ENCODE assay signal across 8 cellular contexts in the genomic region with DNA sequence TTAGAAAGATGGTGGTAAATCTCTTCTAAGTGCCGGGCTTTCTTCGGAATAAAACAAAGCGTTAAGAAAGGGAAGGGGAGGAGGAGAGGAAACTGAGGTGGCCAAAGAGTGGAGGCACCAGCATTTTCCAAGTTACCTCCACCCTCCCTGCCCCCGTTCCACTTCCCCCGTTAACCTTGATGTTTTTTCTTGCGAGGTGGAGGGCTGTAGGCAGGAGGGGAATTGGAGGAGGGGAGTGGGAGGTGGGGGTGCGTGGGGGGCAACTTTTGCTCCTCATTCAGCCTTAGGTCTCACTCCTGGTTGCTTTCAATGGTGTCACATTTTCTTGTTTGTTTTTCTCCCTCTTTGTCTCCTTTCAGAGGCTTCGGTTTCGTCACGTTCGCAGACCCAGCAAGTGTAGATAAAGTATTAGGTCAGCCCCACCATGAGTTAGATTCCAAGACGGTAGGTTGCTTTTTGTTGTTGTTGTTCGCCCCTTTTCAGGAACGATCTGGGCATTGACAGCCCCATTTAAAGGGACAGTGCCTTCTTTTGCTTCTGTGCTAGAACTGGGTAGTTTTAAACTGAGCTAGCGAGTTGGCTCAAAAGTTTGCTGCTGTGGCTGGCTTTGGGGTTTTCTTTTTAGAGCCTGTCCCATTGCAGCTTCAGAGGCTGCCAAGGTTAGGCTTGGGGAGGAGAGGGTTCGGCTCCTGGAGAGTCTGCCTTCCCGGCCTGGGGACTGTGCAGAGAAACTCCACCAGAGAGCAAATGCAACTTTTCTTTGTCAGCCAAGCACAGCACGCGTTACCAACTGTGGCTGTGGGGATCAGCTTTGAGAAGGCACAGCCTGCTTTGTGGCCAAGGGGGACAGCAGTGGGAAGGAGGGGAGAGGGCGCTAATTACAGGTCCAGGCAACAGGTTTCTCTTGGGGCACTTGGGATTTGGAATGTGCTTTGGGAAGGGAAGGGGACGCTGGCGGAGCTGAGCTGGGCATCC. TPM values are rescaled to one million over a fixed set of nuclear protein-coding genes. Genes with fewer than 3 reads are reported as not detected.
DNase-seq lines count a peak whose midpoint lies in the region; ATAC-seq and TF ChIP-seq lines count a peak whose summit lies in the region.

No MANE protein-coding gene starts in this region.

- no peaks in the 10 kb centered on the region for H3K9me3 Mint-ChIP-seq in MCF 10A (ENCODE audit: unreplicated experiment)

- H3K9me2 ChIP-seq in Karpas-422 (replicated peaks; ENCODE audit: insufficient read depth, low read length) = no peaks in the 10 kb centered on the region

- H3K36me3 Mint-ChIP-seq in MCF 10A (ENCODE audit: insufficient read depth, unreplicated experiment) = peaks cover 41% of the 10 kb centered on the region

- no peak overlapping the region for H2AFZ ChIP-seq in Karpas-422 (ENCODE audit: low read length)

- H3K27ac ChIP-seq in Karpas-422 (ENCODE audit: low read length) (peak overlapping the region; percentile 92), urinary bladder (ENCODE audit: low read depth) (no peak overlapping the region)

- no peaks in the 10 kb centered on the region for H3K27me3 Mint-ChIP-seq in MCF 10A (ENCODE audit: insufficient read depth, unreplicated experiment)

- intact Hi-C loops in MCF 10A (cut with micrococcal nuclease) (loop anchor here (2.0 to 5.0 kb wide), 4 partner anchors 113 to 414 kb away; no protein-coding TSS in a partner anchor), posterior vena cava (cut with DNase I) (loop anchor here in 1 of 2 donors (2.0 kb wide), 1 partner anchor 49 kb away; no protein-coding TSS in a partner anchor)

- POLR2A ChIA-PET in MCF 10A (lab: Yijun Ruan, JAX) = interaction anchor here (0.6 to 3.3 kb wide), 17 partner anchors 21 to 748 kb away, joined by 3 to 15 read pairs (median 3); partner anchors contain the start of gene SRSF1

- WGBS in urinary bladder = 20% methylated on average over 22 of the region's 22 CpGs

- H3K36me3 ChIP-seq in Karpas-422 (ENCODE audit: insufficient read depth, low read length) = peaks cover 47% of the 10 kb centered on the region
- no peaks in the 10 kb centered on the region for H3K36me3 ChIP-seq in urinary bladder (ENCODE audit: insufficient read depth)

- CTCF ChIA-PET in MCF 10A (lab: Yijun Ruan, JAX) = interaction anchor here (0.6 to 1.9 kb wide), 16 partner anchors 14 to 854 kb away, joined by 3 to 10 read pairs (median 3); no protein-coding TSS in a partner anchor

- H3K9ac ChIP-seq in Karpas-422 (ENCODE audit: low read length) = peak overlapping the region; percentile 91

- no peak for ATAC-seq in GM21367 (IDR thresholded peaks at IDR 0.05; ENCODE audit: unreplicated experiment)

- peak overlapping the region; percentile 84 for H3K4me2 ChIP-seq in Karpas-422 (ENCODE audit: low read depth, low read length, poor library complexity, severe bottlenecking)

- no peak for TF ChIP-seq CTCF in MCF 10A (IDR thresholded peaks at IDR 0.05; ENCODE audit: unreplicated experiment)

- DNase-seq in D341Med (ENCODE audit: low spot score) (peak; percentile 42), Karpas-422 (peak; percentile 50), MCF 10A (ENCODE audit: unreplicated experiment) (peak; percentile 6), medulla oblongata (ENCODE audit: extremely low spot score) (peak; percentile 58), posterior vena cava (ENCODE audit: low spot score) (no peak)
- no peak for DNase-seq in activated CD4-positive, alpha-beta T cell treated with anti-CD3 and anti-CD28 coated beads for 4 hours

- no peaks in the 10 kb centered on the region for H3K27me3 ChIP-seq in Karpas-422 (ENCODE audit: low read length)

- peak overlapping the region; percentile 96 for H3K4me3 Mint-ChIP-seq in MCF 10A (ENCODE audit: unreplicated experiment)

- H3K9me3 ChIP-seq in Karpas-422 (ENCODE audit: low read length) = no peaks in the 10 kb centered on the region

- BruUV-seq in MCF 10A (replicated peaks; lab: Mats Ljungman, UMichigan) = no TSS peak

- H3K79me2 ChIP-seq in Karpas-422 (ENCODE audit: low read length) = peaks cover 63% of the 10 kb centered on the region

- H3K4me3 ChIP-seq in Karpas-422 (ENCODE audit: low read length) (peak overlapping the region; percentile 71), urinary bladder (ENCODE audit: low read depth, low read length) (peak overlapping the region; percentile 94)

- H3K4me1 ChIP-seq in Karpas-422 (ENCODE audit: low read length) = peaks cover 54% of the 10 kb centered on the region
- no peaks in the 10 kb centered on the region for H3K4me1 ChIP-seq in urinary bladder (ENCODE audit: insufficient read depth)

- H3K4me1 Mint-ChIP-seq in MCF 10A (ENCODE audit: insufficient read depth, unreplicated experiment) = peaks cover 27% of the 10 kb centered on the region

- H4K20me1 ChIP-seq in Karpas-422 (ENCODE audit: insufficient read depth, low read depth, low read length) = peaks cover under 1% of the 10 kb centered on the region; the same call in 1 of the 2 replicates

- H3K27ac Mint-ChIP-seq in MCF 10A (ENCODE audit: low read depth, unreplicated experiment) = peak overlapping the region; percentile 83

RNA-seq across cellular contexts. Expression of gene MSI2, which starts 1.9 kb away (rescaled TPM):
- 169 and 170 TPM in 2 replicates for total RNA-seq in Karpas-422 (2014; rRNA removed; shearing (Covaris generic); ENCODE audit: low replicate concordance)
- total RNA-seq in MCF 10A (2022) = 52.4 and 60.6 TPM in 2 replicates
- 43.4 TPM for total RNA-seq in urinary bladder
- 19.0 TPM for polyA plus RNA-seq in urinary bladder
- 10 to 100 TPM; 23.2 to 30.9 TPM for total RNA-seq in posterior vena cava

Comparison
In these comparisons a context has a peak if more than half of its experiments do, and no peak if none do; other contexts are left out.
1. DNase-seq: peak in D341Med (single experiment), Karpas-422 (single experiment), MCF 10A (single experiment) and medulla oblongata (single experiment); none in posterior vena cava (single experiment) and activated CD4-positive, alpha-beta T cell treated with anti-CD3 and anti-CD28 coated beads for 4 hours (0 of 2).